In the genomic region with DNA sequence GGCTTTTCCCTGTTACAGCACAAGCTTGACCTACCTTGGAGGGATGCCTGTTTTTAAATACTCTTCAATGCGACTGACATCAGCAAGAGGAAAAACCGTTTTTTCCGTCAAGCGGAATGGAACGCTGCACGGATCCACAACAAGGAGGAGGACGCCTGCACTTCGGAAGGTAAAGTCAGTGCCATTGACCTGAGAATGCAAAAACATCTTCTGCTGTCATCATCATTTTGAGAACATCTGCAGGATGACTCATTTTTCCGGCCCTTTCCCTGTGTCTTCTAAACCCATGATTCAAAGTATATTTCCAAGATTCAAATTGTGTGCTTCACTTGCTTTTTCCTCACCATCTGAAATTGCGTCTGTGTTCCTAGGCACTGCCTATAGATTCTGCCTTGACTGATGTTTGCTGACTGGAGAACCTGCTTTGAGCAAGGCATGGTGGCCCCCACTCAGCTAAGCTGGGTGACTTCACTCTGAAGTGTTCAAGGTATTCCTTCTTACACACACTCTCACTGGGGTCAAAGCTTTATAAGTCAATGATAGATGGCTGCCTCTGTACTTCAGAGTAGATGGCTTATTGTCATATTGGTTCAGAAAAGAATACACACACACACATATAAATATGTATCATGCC, we compare ENCODE assay signal across 18 cellular contexts.
DNase-seq lines count a peak whose midpoint lies in the region; ATAC-seq, FAIRE-seq and TF ChIP-seq lines count a peak whose summit lies in the region.
"Had no signal": no experiment of that assay in that cellular context is flagged by ENCODE, and none has a peak within 500 bp of the region (broad histone marks: within the 10 kb centered on the region; RNA-seq: fewer than 3 reads in every experiment).

No MANE protein-coding gene starts in this region.

- no peak for ATAC-seq in A549
- ATAC-seq in sciatic nerve, result no peak
- ATAC-seq: lower lobe of right lung, natural killer cell had no signal

- FAIRE-seq in A549 (lab: Jason Lieb, UNC), result no peak

- H3K27ac ChIP-seq in A549, result peak overlapping the region in 1 of 2 experiments; percentile 54; a peak in 2 of 6 replicates
- H3K27ac ChIP-seq: colonic mucosa, lower lobe of right lung, prostate gland had no signal

- no peak for TF ChIP-seq CTCF in A549 (IDR thresholded peaks at IDR 0.05)
- TF ChIP-seq CTCF in fibroblast of pulmonary artery (IDR thresholded peaks at IDR 0.05; ENCODE audit: low read length, missing control alignments), result no peak

- H3K27ac Mint-ChIP-seq in activated T-helper 1 cell treated with anti-CD3 and anti-CD28 coated beads, Interleukin-12 subunit alpha, Interleukin-12 subunit beta, Interleukin-2, Interleukin-4 antibody, amounts not matched to agents 30 ng/mL and 10 ng/mL and 1 ng/mL, durations not matched to agents 14 hours and 24 hours and 36 hours, result peak overlapping the region; percentile 18

- H3K9me3 ChIP-seq in A549, result no peaks in the 10 kb centered on the region
- H3K9me3 ChIP-seq: colonic mucosa, lower lobe of right lung, prostate gland had no signal

- DNase-seq in A549 (ENCODE audit: low read depth in 1 of 2, low spot score in 1 of 2), result no peak
- DNase-seq in GM03348 (ENCODE audit: low spot score), result peak; percentile 24
- no peak for DNase-seq in activated T-helper 1 cell treated with anti-CD3 and anti-CD28 coated beads, Interleukin-12 subunit alpha, Interleukin-12 subunit beta, Interleukin-2, Interleukin-4 antibody, amounts not matched to agents 30 ng/mL and 10 ng/mL and 1 ng/mL, durations not matched to agents 14 hours and 24 hours and 36 hours (ENCODE audit: low spot score)
- DNase-seq in fibroblast of pulmonary artery (ENCODE audit: low read depth), result peak; percentile 23
- DNase-seq in sciatic nerve (ENCODE audit: low spot score), result no peak
- DNase-seq in NCI-H345 (lab: John Stamatoyannopoulos, UW), result no peak
- DNase-seq in stimulated activated CD4-positive, alpha-beta T cell treated with anti-CD3 and anti-CD28 coated beads, Interleukin-2, amount 100 ng/mL, for 24 hours, result no peak
- no peak for DNase-seq in NCI-H2227 treated with DMSO at 0.1 percent for 48 hours (lab: John Stamatoyannopoulos, UW)
- DNase-seq: activated CD4-positive, alpha-beta T cell treated with anti-CD3 and anti-CD28 coated beads for 48 hours; colonic mucosa; GDM1; glutamatergic neuron; lower lobe of right lung; natural killer cell; NCI-H146; stimulated activated CD4-positive, alpha-beta T cell treated with anti-CD3 and anti-CD28 coated beads, Interleukin-15, amount 100 ng/mL, for 24 hours; T1000 had no signal

- no peaks in the 10 kb centered on the region for H3K9me3 Mint-ChIP-seq in activated T-helper 1 cell treated with anti-CD3 and anti-CD28 coated beads, Interleukin-12 subunit alpha, Interleukin-12 subunit beta, Interleukin-2, Interleukin-4 antibody, amounts not matched to agents 30 ng/mL and 10 ng/mL and 1 ng/mL, durations not matched to agents 14 hours and 24 hours and 36 hours
- H3K9me3 Mint-ChIP-seq: natural killer cell had no signal

- intact Hi-C loops in activated T-helper 1 cell treated with anti-CD3 and anti-CD28 coated beads, Interleukin-12 subunit alpha, Interleukin-12 subunit beta, Interleukin-2, Interleukin-4 antibody, amounts not matched to agents 30 ng/mL and 10 ng/mL and 1 ng/mL, durations not matched to agents 14 hours and 24 hours and 36 hours (cut with micrococcal nuclease), result no loop called here
- intact Hi-C loops in sciatic nerve (cut with DNase I), result no loop called here

- 95% methylated on average over 10 of the region's 10 CpGs for WGBS in A549 (ENCODE audit: missing lambda C conversion rate)

- H3K4me2 ChIP-seq in A549, result no peak overlapping the region

- peaks cover 51% of the 10 kb centered on the region for H3K4me1 ChIP-seq in A549
- H3K4me1 ChIP-seq: colonic mucosa, prostate gland had no signal

- no peak for TF ChIP-seq POLR2A in A549 (IDR thresholded peaks at IDR 0.05; ENCODE audit: low read length)

- no peaks in the 10 kb centered on the region for H3K27me3 Mint-ChIP-seq in activated T-helper 1 cell treated with anti-CD3 and anti-CD28 coated beads, Interleukin-12 subunit alpha, Interleukin-12 subunit beta, Interleukin-2, Interleukin-4 antibody, amounts not matched to agents 30 ng/mL and 10 ng/mL and 1 ng/mL, durations not matched to agents 14 hours and 24 hours and 36 hours (ENCODE audit: insufficient read depth)

- H3K4me3 Mint-ChIP-seq in activated T-helper 1 cell treated with anti-CD3 and anti-CD28 coated beads, Interleukin-12 subunit alpha, Interleukin-12 subunit beta, Interleukin-2, Interleukin-4 antibody, amounts not matched to agents 30 ng/mL and 10 ng/mL and 1 ng/mL, durations not matched to agents 14 hours and 24 hours and 36 hours, result no peak overlapping the region
- H3K4me3 Mint-ChIP-seq: natural killer cell had no signal

- TF ChIP-seq EP300 in A549 (IDR thresholded peaks at IDR 0.05), result no peak

- H3K4me3 ChIP-seq in A549, result no peak overlapping the region
- H3K4me3 ChIP-seq in fibroblast of pulmonary artery (replicated peaks; ENCODE audit: low read depth, low read length), result no peak overlapping the region
- H3K4me3 ChIP-seq: colonic mucosa, lower lobe of right lung, prostate gland had no signal

- CTCF ChIA-PET in A549 (lab: Yijun Ruan, JAX), result interaction anchor here (1.0 to 3.7 kb wide), 4 partner anchors 19 to 129 kb away, joined by 3 to 10 read pairs (median 4); no protein-coding TSS in a partner anchor

- H3K4me1 Mint-ChIP-seq in activated T-helper 1 cell treated with anti-CD3 and anti-CD28 coated beads, Interleukin-12 subunit alpha, Interleukin-12 subunit beta, Interleukin-2, Interleukin-4 antibody, amounts not matched to agents 30 ng/mL and 10 ng/mL and 1 ng/mL, durations not matched to agents 14 hours and 24 hours and 36 hours (ENCODE audit: low read depth), result peaks cover 31% of the 10 kb centered on the region

- H3K36me3 Mint-ChIP-seq in activated T-helper 1 cell treated with anti-CD3 and anti-CD28 coated beads, Interleukin-12 subunit alpha, Interleukin-12 subunit beta, Interleukin-2, Interleukin-4 antibody, amounts not matched to agents 30 ng/mL and 10 ng/mL and 1 ng/mL, durations not matched to agents 14 hours and 24 hours and 36 hours (ENCODE audit: low read depth), result peaks cover 48% of the 10 kb centered on the region

- no peak for TF ChIP-seq RAD21 in A549 (conservative IDR thresholded peaks at IDR 0.05 in 1 of 2, IDR thresholded peaks at IDR 0.05 in 1 of 2)

- POLR2A ChIA-PET in A549 (lab: Yijun Ruan, JAX), result no interaction called here

TF ChIP-seq in A549, 52 proteins besides CTCF, POLR2A, EP300 and RAD21:
- TF ChIP-seq MAZ (IDR thresholded peaks at IDR 0.05; ENCODE audit: borderline replicate concordance, low read depth, low read length) (no peak), EHMT2 (IDR thresholded peaks at IDR 0.05; ENCODE audit: low read depth) (no peak), CBX8 (IDR thresholded peaks at IDR 0.05) (no peak), EHF (CRISPR knock-in tag; IDR thresholded peaks at IDR 0.05) (no peak), CHD2 (IDR thresholded peaks at IDR 0.05; ENCODE audit: low read length, partially characterized antibody) (no peak), FOSL2 (IDR thresholded peaks at IDR 0.05) (no peak), FOSL2 (CRISPR knock-in tag; IDR thresholded peaks at IDR 0.05) (peak; percentile 44; the same call in 1 of the 2 replicates), TFCP2L1 (CRISPR knock-in tag; IDR thresholded peaks at IDR 0.05) (no peak), FOSB (CRISPR knock-in tag; IDR thresholded peaks at IDR 0.05) (no peak)

Comparison
In these comparisons a context has a peak if more than half of its experiments do, and no peak if none do; other contexts are left out.
1. DNase-seq: peak in GM03348 (single experiment) and fibroblast of pulmonary artery (single experiment); none in A549 (0 of 2), activated T-helper 1 cell treated with anti-CD3 and anti-CD28 coated beads, Interleukin-12 subunit alpha, Interleukin-12 subunit beta, Interleukin-2, Interleukin-4 antibody, amounts not matched to agents 30 ng/mL and 10 ng/mL and 1 ng/mL, durations not matched to agents 14 hours and 24 hours and 36 hours (single experiment), sciatic nerve (single experiment), NCI-H345 (single experiment), stimulated activated CD4-positive, alpha-beta T cell treated with anti-CD3 and anti-CD28 coated beads, Interleukin-2, amount 100 ng/mL, for 24 hours (0 of 2) and NCI-H2227 treated with DMSO at 0.1 percent for 48 hours (single experiment).